Comparison of ENCODE assay signal across 8 cellular contexts in the genomic region with DNA sequence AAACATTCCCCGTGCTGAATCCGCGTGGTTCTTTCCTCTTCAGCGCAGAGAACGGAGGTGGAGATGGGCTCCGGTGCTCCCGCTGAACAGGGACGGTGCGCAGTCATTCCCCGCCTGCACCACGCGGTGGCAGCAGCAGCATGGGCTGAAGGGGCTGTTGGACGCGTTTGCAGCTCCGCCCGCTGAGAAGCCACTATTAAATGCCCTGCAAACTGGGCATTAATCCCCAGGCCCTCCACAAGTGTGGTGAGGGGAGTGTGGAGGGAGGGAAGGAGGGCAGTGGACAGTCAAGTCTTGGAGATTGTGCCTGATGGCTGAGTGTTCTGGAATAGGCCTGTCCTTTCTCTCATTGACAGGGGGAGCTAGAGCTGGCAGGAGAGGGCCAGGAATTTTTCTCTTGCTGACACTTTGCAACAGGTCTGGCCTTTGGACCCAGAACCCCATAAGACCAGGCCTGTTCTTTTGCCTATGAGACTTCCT.
DNase-seq lines count a peak whose midpoint lies in the region; ATAC-seq and TF ChIP-seq lines count a peak whose summit lies in the region.

No MANE protein-coding gene starts in this region.

- no peaks in the 10 kb centered on the region for H3K79me2 ChIP-seq in neural cell (replicated peaks; ENCODE audit: insufficient read depth, low read length)

- H3K36me3 ChIP-seq in Peyer's patch (no peaks in the 10 kb centered on the region), neural cell (ENCODE audit: insufficient read depth, low read length) (no peaks in the 10 kb centered on the region), stomach (no peaks in the 10 kb centered on the region)

- TF ChIP-seq CTCF in Peyer's patch (IDR thresholded peaks at IDR 0.05) (peak in 5 of 6 experiments; percentile 68 to 92 (median 86)), neural cell (IDR thresholded peaks at IDR 0.05; ENCODE audit: poor library complexity, severe bottlenecking) (peak; percentile 99), stomach (IDR thresholded peaks at IDR 0.05) (peak in 5 of 7 experiments; percentile 83 to 95 (median 91))

- peaks cover 0 to 22% (median 1%) of the 10 kb centered on the region in 4 donors for H3K4me1 ChIP-seq in Peyer's patch
- H3K4me1 ChIP-seq in stomach = peaks cover 10 to 24% (median 16%) of the 10 kb centered on the region in 4 donors

- TF ChIP-seq POLR2A in Peyer's patch (IDR thresholded peaks at IDR 0.05) = no peak
- no peak for TF ChIP-seq POLR2A in stomach (IDR thresholded peaks at IDR 0.05)

- DNase-seq in DMS114 treated with DMSO at 0.1 percent for 48 hours (lab: John Stamatoyannopoulos, UW; ENCODE audit: unreplicated experiment) (peak; percentile 63), HT1080 (ENCODE audit: low read depth) (peak; percentile 76), Peyer's patch (peak; percentile 72 to 93 (median 90)), activated T-helper 1 cell treated with Interleukin-2 at 50 U/mL for 16 hours (ENCODE audit: low read depth) (peak; percentile 35), fibroblast of the conjunctiva (ENCODE audit: low read depth) (peak; percentile 57), stomach (peak; percentile 82)

- peak overlapping the region in 2 of 4 donors; percentile 54 to 62 for H3K4me3 ChIP-seq in Peyer's patch
- H3K4me3 ChIP-seq in neural cell (ENCODE audit: low read length) = peak overlapping the region; percentile 30
- H3K4me3 ChIP-seq in stomach = peak overlapping the region in 3 of 4 donors; percentile 32 to 34 (median 32)

- H3K9me2 ChIP-seq in neural cell (ENCODE audit: insufficient read depth, low read length) = no peaks in the 10 kb centered on the region

- intact Hi-C loops in stomach (cut with DNase I; ENCODE audit: low total_unique reads) = no loop called here

- no peaks in the 10 kb centered on the region for H3F3A ChIP-seq in neural cell (ENCODE audit: insufficient read depth, low read length, poor library complexity, severe bottlenecking)

- 0 to 2% (median 1%) methylated on average over 16 of the region's 16 CpGs for WGBS in stomach, 5 donors

- no peaks in the 10 kb centered on the region for H4K20me1 ChIP-seq in neural cell (ENCODE audit: insufficient read depth)

- H3K9me3 ChIP-seq in Peyer's patch = no peaks in the 10 kb centered on the region
- no peaks in the 10 kb centered on the region for H3K9me3 ChIP-seq in neural cell (ENCODE audit: low read length)
- no peaks in the 10 kb centered on the region for H3K9me3 ChIP-seq in stomach

- peak; percentile 99 for TF ChIP-seq RAD21 in neural cell (conservative IDR thresholded peaks at IDR 0.05)

- TF ChIP-seq EP300 in neural cell (conservative IDR thresholded peaks at IDR 0.05; ENCODE audit: poor library complexity, severe bottlenecking) (no peak), stomach (IDR thresholded peaks at IDR 0.05) (no peak)

- no peak overlapping the region for H2AFZ ChIP-seq in neural cell (ENCODE audit: low read depth, low read length)

- H3K27me3 ChIP-seq in Peyer's patch = no peaks in the 10 kb centered on the region
- no peaks in the 10 kb centered on the region for H3K27me3 ChIP-seq in neural cell (ENCODE audit: insufficient read depth, low read depth, low read length)
- peaks cover 0 to 16% (median 11%) of the 10 kb centered on the region in 3 donors for H3K27me3 ChIP-seq in stomach

- H3K4me2 ChIP-seq in neural cell (ENCODE audit: low read length) = no peak overlapping the region

- H3K27ac ChIP-seq in Peyer's patch (peak overlapping the region in 2 of 4 donors; percentile 51 to 76), neural cell (ENCODE audit: low read length) (no peak overlapping the region), stomach (peak overlapping the region in 4 of 5 donors; percentile 15 to 74 (median 58))

- peak; percentile 94 for ATAC-seq in GM21423 (IDR thresholded peaks at IDR 0.05; ENCODE audit: unreplicated experiment)

- H3K9ac ChIP-seq in neural cell (ENCODE audit: low read length) = no peak overlapping the region

TF ChIP-seq in neural cell, 6 proteins besides CTCF, POLR2A, EP300 and RAD21:
- peak; percentile 99 for TF ChIP-seq SMC3 (conservative IDR thresholded peaks at IDR 0.05; ENCODE audit: poor library complexity)
- TF ChIP-seq, protein P1, sequence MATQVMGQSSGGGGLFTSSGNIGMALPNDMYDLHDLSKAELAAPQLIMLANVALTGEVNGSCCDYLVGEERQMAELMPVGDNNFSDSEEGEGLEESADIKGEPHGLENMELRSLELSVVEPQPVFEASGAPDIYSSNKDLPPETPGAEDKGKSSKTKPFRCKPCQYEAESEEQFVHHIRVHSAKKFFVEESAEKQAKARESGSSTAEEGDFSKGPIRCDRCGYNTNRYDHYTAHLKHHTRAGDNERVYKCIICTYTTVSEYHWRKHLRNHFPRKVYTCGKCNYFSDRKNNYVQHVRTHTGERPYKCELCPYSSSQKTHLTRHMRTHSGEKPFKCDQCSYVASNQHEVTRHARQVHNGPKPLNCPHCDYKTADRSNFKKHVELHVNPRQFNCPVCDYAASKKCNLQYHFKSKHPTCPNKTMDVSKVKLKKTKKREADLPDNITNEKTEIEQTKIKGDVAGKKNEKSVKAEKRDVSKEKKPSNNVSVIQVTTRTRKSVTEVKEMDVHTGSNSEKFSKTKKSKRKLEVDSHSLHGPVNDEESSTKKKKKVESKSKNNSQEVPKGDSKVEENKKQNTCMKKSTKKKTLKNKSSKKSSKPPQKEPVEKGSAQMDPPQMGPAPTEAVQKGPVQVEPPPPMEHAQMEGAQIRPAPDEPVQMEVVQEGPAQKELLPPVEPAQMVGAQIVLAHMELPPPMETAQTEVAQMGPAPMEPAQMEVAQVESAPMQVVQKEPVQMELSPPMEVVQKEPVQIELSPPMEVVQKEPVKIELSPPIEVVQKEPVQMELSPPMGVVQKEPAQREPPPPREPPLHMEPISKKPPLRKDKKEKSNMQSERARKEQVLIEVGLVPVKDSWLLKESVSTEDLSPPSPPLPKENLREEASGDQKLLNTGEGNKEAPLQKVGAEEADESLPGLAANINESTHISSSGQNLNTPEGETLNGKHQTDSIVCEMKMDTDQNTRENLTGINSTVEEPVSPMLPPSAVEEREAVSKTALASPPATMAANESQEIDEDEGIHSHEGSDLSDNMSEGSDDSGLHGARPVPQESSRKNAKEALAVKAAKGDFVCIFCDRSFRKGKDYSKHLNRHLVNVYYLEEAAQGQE (IDR thresholded peaks at IDR 0.05; ENCODE audit: borderline replicate concordance) = no peak

Comparison
In these comparisons a context has a peak if more than half of its experiments do, and no peak if none do; other contexts are left out.
1. DNase-seq: peak in every context shown above with its lines; median percentile 90 in Peyer's patch; 82 in stomach; 76 in HT1080; 63 in DMS114 treated with DMSO at 0.1 percent for 48 hours; 57 in fibroblast of the conjunctiva; 35 in activated T-helper 1 cell treated with Interleukin-2 at 50 U/mL for 16 hours.